In genomic region chr9:35112257-35113020, GRCh38 we compare ENCODE assay signal across 8 cellular contexts. TPM values are rescaled to one million over a fixed set of nuclear protein-coding genes. Genes with fewer than 3 reads are reported as not detected.
DNase-seq lines count a peak whose midpoint lies in the region; ATAC-seq and TF ChIP-seq lines count a peak whose summit lies in the region.

No MANE protein-coding gene starts in this region.

- peak overlapping the region in 1 of 2 donors; percentile 52 for H3K4me3 ChIP-seq in ascending aorta
- peak overlapping the region in 1 of 2 donors; percentile 85 for H3K4me3 ChIP-seq in left lung

- H3K4me1 ChIP-seq in ascending aorta = peaks cover 20 to 46% of the 10 kb centered on the region in 2 donors
- peaks cover 41 to 72% of the 10 kb centered on the region in 2 donors for H3K4me1 ChIP-seq in left lung

- H3K27ac ChIP-seq in ascending aorta (peak overlapping the region; percentile 98 to 99), left lung (peak overlapping the region; percentile 82 to 91)

- H3K27me3 ChIP-seq in ascending aorta (no peaks in the 10 kb centered on the region), left lung (no peaks in the 10 kb centered on the region)

- H3K36me3 ChIP-seq in ascending aorta (peaks cover 12 to 13% of the 10 kb centered on the region in 2 donors), left lung (peaks cover 0 to 21% of the 10 kb centered on the region in 2 donors)

- intact Hi-C loops in ascending aorta (cut with DNase I) (loop anchor here (5.0 to 10.0 kb wide), 4 partner anchors 448 to 922 kb away; partner anchors contain the start of genes CCL27, CREB3, RECK and TLN1), left lung (cut with DNase I) (no loop called here)

- TF ChIP-seq CTCF in ascending aorta (IDR thresholded peaks at IDR 0.05) = no peak
- no peak for TF ChIP-seq CTCF in left lung (IDR thresholded peaks at IDR 0.05)

- no peak for ATAC-seq in left lung
- ATAC-seq in GM19395 (IDR thresholded peaks at IDR 0.05; ENCODE audit: unreplicated experiment) = no peak
- ATAC-seq in GM18517 (IDR thresholded peaks at IDR 0.05; ENCODE audit: unreplicated experiment) = no peak
- ATAC-seq in GM21825 (IDR thresholded peaks at IDR 0.05; ENCODE audit: unreplicated experiment) = no peak

- H3K9me3 ChIP-seq in ascending aorta (no peaks in the 10 kb centered on the region), left lung (no peaks in the 10 kb centered on the region)

- DNase-seq in activated CD8-positive, alpha-beta memory T cell treated with anti-CD3 and anti-CD28 coated beads for 24 hours = peak; percentile 52
- no peak for DNase-seq in activated CD8-positive, alpha-beta memory T cell treated with anti-CD3 and anti-CD28 coated beads, Interleukin-2, amount 50 U/mL, for 4 hours
- DNase-seq in ascending aorta (ENCODE audit: low spot score in 2 of 2) = peak in 1 of 2 donors; percentile 82
- DNase-seq in left lung = peak in 1 of 2 donors; percentile 68
- DNase-seq in stromal cell of bone marrow (ENCODE audit: low read depth) = peak; percentile 89

RNA-seq across cellular contexts. Expression of gene ATOSB, which starts 3.2 kb away (rescaled TPM):
- 58.3 TPM for total RNA-seq in ascending aorta
- 10 to 100 TPM; 26.1 to 30.9 TPM for total RNA-seq in left lung

RNA-seq across cellular contexts. Expression of gene STOML2, which starts 9.5 kb away (rescaled TPM):
- total RNA-seq in ascending aorta = 94.2 TPM
- total RNA-seq in left lung = 10 to 100 TPM; 62.3 to 90.3 TPM

RNA-seq across cellular contexts. Expression of gene PIGO, which starts 16.0 kb away (rescaled TPM):
- total RNA-seq in ascending aorta = 2.4 TPM
- total RNA-seq in left lung = 10 to 100 TPM; 29.8 to 30.7 TPM

RNA-seq across cellular contexts. Expression of gene FANCG, which starts 32.7 kb away (rescaled TPM):
- 45.4 TPM for total RNA-seq in ascending aorta
- 10 to 100 TPM; 18.7 to 28.3 TPM for total RNA-seq in left lung

RNA-seq across cellular contexts. Expression of gene VCP, which starts 40.0 kb away (rescaled TPM):
- total RNA-seq in ascending aorta = 96.3 TPM
- total RNA-seq in left lung = 100 to 1,000 TPM; 228 to 327 TPM
